Comparison of ENCODE assay signal across 1 cellular context in genomic region chr15:78422571-78423340, GRCh38.
A peak's percentile ranks its signal among the peaks of the same experiment; 100 is the strongest.
TF ChIP-seq lines count a peak whose summit lies in the region.

No MANE protein-coding gene starts in this region.

TF ChIP-seq in HepG2, 621 proteins besides CTCF, POLR2A, EP300 and RAD21 (continued from another document and continues in another):
- TF ChIP-seq HBP1 (CRISPR knock-in tag; IDR thresholded peaks at IDR 0.05; ENCODE audit: low read depth) = no peak
- 0 out of 2 replicates have a peak, but pooled peaks have one; percentile 18 for TF ChIP-seq NR2C2 (CRISPR knock-in tag; IDR thresholded peaks at IDR 0.05; ENCODE audit: borderline replicate concordance)
- peak; percentile 50; the same call in 1 of the 2 replicates for TF ChIP-seq ERF (CRISPR knock-in tag; IDR thresholded peaks at IDR 0.05)
- TF ChIP-seq RORA (CRISPR knock-in tag; IDR thresholded peaks at IDR 0.05) = no peak
- no peak for TF ChIP-seq NKX3-1 (CRISPR knock-in tag; IDR thresholded peaks at IDR 0.05)
- TF ChIP-seq TIGD3 (CRISPR knock-in tag; IDR thresholded peaks at IDR 0.05; ENCODE audit: borderline replicate concordance) = no peak
- no peak for TF ChIP-seq ZBTB42 (CRISPR knock-in tag; IDR thresholded peaks at IDR 0.05)
- TF ChIP-seq NFIC (IDR thresholded peaks at IDR 0.05; ENCODE audit: low read length) = no peak
- TF ChIP-seq ZSCAN31 (CRISPR knock-in tag; IDR thresholded peaks at IDR 0.05; ENCODE audit: low read depth) = no peak
- TF ChIP-seq ZFP36L2 (CRISPR knock-in tag; IDR thresholded peaks at IDR 0.05) = no peak
- TF ChIP-seq PHF8 (CRISPR knock-in tag; IDR thresholded peaks at IDR 0.05) = no peak
- TF ChIP-seq RARA (CRISPR knock-in tag; IDR thresholded peaks at IDR 0.05) = peak; percentile 46
- TF ChIP-seq ZNF556 (CRISPR knock-in tag; IDR thresholded peaks at IDR 0.05; ENCODE audit: borderline replicate concordance) = no peak
- no peak for TF ChIP-seq ZNF430 (CRISPR knock-in tag; IDR thresholded peaks at IDR 0.05)
- TF ChIP-seq ZNF281 (CRISPR knock-in tag; IDR thresholded peaks at IDR 0.05; ENCODE audit: borderline replicate concordance) = no peak
- no peak for TF ChIP-seq ZNF543 (CRISPR knock-in tag; IDR thresholded peaks at IDR 0.05)
- no peak for TF ChIP-seq ZBTB2 (CRISPR knock-in tag; IDR thresholded peaks at IDR 0.05; ENCODE audit: low read depth)
- TF ChIP-seq PLRG1 (conservative IDR thresholded peaks at IDR 0.05) = no peak
- TF ChIP-seq YEATS4 (CRISPR knock-in tag; IDR thresholded peaks at IDR 0.05; ENCODE audit: borderline replicate concordance) = no peak
- no peak for TF ChIP-seq CREM (IDR thresholded peaks at IDR 0.05)
- TF ChIP-seq CREM (CRISPR knock-in tag; IDR thresholded peaks at IDR 0.05) = no peak
- no peak for TF ChIP-seq RCOR2 (CRISPR knock-in tag; IDR thresholded peaks at IDR 0.05)
- no peak for TF ChIP-seq ZFYVE20 (CRISPR knock-in tag; IDR thresholded peaks at IDR 0.05; ENCODE audit: borderline replicate concordance, low read depth)
- TF ChIP-seq RBM39 (IDR thresholded peaks at IDR 0.05; ENCODE audit: low read depth, low read length, poor library complexity, severe bottlenecking) = no peak
- no peak for TF ChIP-seq ZSCAN9 (CRISPR knock-in tag; IDR thresholded peaks at IDR 0.05; ENCODE audit: borderline replicate concordance)
- no peak for TF ChIP-seq KLF15 (CRISPR knock-in tag; IDR thresholded peaks at IDR 0.05; ENCODE audit: borderline replicate concordance)
- TF ChIP-seq ARID3A (IDR thresholded peaks at IDR 0.05; ENCODE audit: low read depth, low read length) = peak; percentile 83
- TF ChIP-seq CEBPG (CRISPR knock-in tag; IDR thresholded peaks at IDR 0.05) = no peak
- TF ChIP-seq FOXK2 (IDR thresholded peaks at IDR 0.05) = no peak
- TF ChIP-seq ZBTB8A (CRISPR knock-in tag; IDR thresholded peaks at IDR 0.05; ENCODE audit: borderline replicate concordance, low read depth) = no peak
- no peak for TF ChIP-seq HDAC1 (CRISPR knock-in tag; IDR thresholded peaks at IDR 0.05)
- TF ChIP-seq FOXP1 (IDR thresholded peaks at IDR 0.05) = no peak
- TF ChIP-seq FOXP1 (CRISPR knock-in tag; IDR thresholded peaks at IDR 0.05) = no peak
- no peak for TF ChIP-seq ZFP82 (CRISPR knock-in tag; IDR thresholded peaks at IDR 0.05; ENCODE audit: borderline replicate concordance)
- TF ChIP-seq TOE1 (CRISPR knock-in tag; IDR thresholded peaks at IDR 0.05) = no peak
- no peak for TF ChIP-seq ZMAT3 (CRISPR knock-in tag; conservative IDR thresholded peaks at IDR 0.05)
- no peak for TF ChIP-seq TAF1 (CRISPR knock-in tag; IDR thresholded peaks at IDR 0.05)
- TF ChIP-seq KDM5B (CRISPR knock-in tag; IDR thresholded peaks at IDR 0.05; ENCODE audit: borderline replicate concordance) = no peak
- no peak for TF ChIP-seq ZZZ3 (CRISPR knock-in tag; IDR thresholded peaks at IDR 0.05; ENCODE audit: borderline replicate concordance)
- no peak for TF ChIP-seq ZNF34 (CRISPR knock-in tag; IDR thresholded peaks at IDR 0.05; ENCODE audit: borderline replicate concordance)
- no peak for TF ChIP-seq MNT (IDR thresholded peaks at IDR 0.05)
- no peak for TF ChIP-seq ZSCAN21 (CRISPR knock-in tag; IDR thresholded peaks at IDR 0.05; ENCODE audit: borderline replicate concordance)
- TF ChIP-seq ZNF687 (CRISPR knock-in tag; IDR thresholded peaks at IDR 0.05) = peak; percentile 20; the same call in 1 of the 2 replicates
- 0 out of 2 replicates have a peak, but pooled peaks have one; percentile 30 for TF ChIP-seq SMAD3 (CRISPR knock-in tag; IDR thresholded peaks at IDR 0.05)
- TF ChIP-seq TFE3 (CRISPR knock-in tag; IDR thresholded peaks at IDR 0.05) = no peak
- no peak for TF ChIP-seq ZNF33A (CRISPR knock-in tag; IDR thresholded peaks at IDR 0.05; ENCODE audit: borderline replicate concordance)
- no peak for TF ChIP-seq CBX2 (IDR thresholded peaks at IDR 0.05; ENCODE audit: low read depth, low read length)
- no peak for TF ChIP-seq CBX2 (CRISPR knock-in tag; IDR thresholded peaks at IDR 0.05; ENCODE audit: low read depth)
- TF ChIP-seq ZUFSP (CRISPR knock-in tag; IDR thresholded peaks at IDR 0.05; ENCODE audit: borderline replicate concordance) = no peak
- TF ChIP-seq NR2F6 (IDR thresholded peaks at IDR 0.05) = peak; percentile 60
- TF ChIP-seq NR2F6 (CRISPR knock-in tag; IDR thresholded peaks at IDR 0.05) = peak; percentile 65
- peak; percentile 98 for TF ChIP-seq SOX5 (CRISPR knock-in tag; IDR thresholded peaks at IDR 0.05; ENCODE audit: borderline replicate concordance)
- TF ChIP-seq ZNF850 (CRISPR knock-in tag; conservative IDR thresholded peaks at IDR 0.05) = no peak
- no peak for TF ChIP-seq KDM1A (CRISPR knock-in tag; IDR thresholded peaks at IDR 0.05)
